In genomic region chr16:25135239-25135878, GRCh38 we compare ENCODE assay signal across 11 cellular contexts. TPM values are rescaled to one million over a fixed set of nuclear protein-coding genes. Genes with fewer than 3 reads are reported as not detected.
A peak's percentile ranks its signal among the peaks of the same experiment; 100 is the strongest.
DNase-seq lines count a peak whose midpoint lies in the region; ATAC-seq, FAIRE-seq and TF ChIP-seq lines count a peak whose summit lies in the region.
"Had no signal": no experiment of that assay in that cellular context is flagged by ENCODE, and none has a peak within 500 bp of the region (broad histone marks: within the 10 kb centered on the region; RNA-seq: fewer than 3 reads in every experiment).

No MANE protein-coding gene starts in this region.

- peaks cover 26% of the 10 kb centered on the region for H3K4me1 Mint-ChIP-seq in HFFc6 (ENCODE audit: low read depth)
- H3K4me1 Mint-ChIP-seq in endothelial cell (ENCODE audit: unreplicated experiment), result no peaks in the 10 kb centered on the region
- H3K4me1 Mint-ChIP-seq: activated naive CD8-positive, alpha-beta T cell treated with anti-CD3 and anti-CD28 coated beads, Interleukin-2, amount 10 ng/mL, durations not matched to agents 7 days and 5 days had no signal

- H3K9me3 Mint-ChIP-seq in HFFc6 (no peaks in the 10 kb centered on the region), endothelial cell (ENCODE audit: unreplicated experiment) (no peaks in the 10 kb centered on the region)
- H3K9me3 Mint-ChIP-seq: activated naive CD8-positive, alpha-beta T cell treated with anti-CD3 and anti-CD28 coated beads, Interleukin-2, amount 10 ng/mL, durations not matched to agents 7 days and 5 days had no signal

- H3K4me3 ChIP-seq in AG10803 (ENCODE audit: low read length) (no peak overlapping the region), fibroblast of villous mesenchyme (ENCODE audit: low read depth, low read length) (no peak overlapping the region)
- H3K4me3 ChIP-seq: tibial nerve had no signal

- no peak for ATAC-seq in GM19397 (IDR thresholded peaks at IDR 0.05; ENCODE audit: unreplicated experiment)

- DNase-seq in AG10803 (ENCODE audit: low read depth) (peak; percentile 43), HFFc6 (peak; percentile 83), RKO (ENCODE audit: low spot score) (peak; percentile 77), fibroblast of villous mesenchyme (ENCODE audit: low read depth) (peak; percentile 76), NCI-H128 (lab: John Stamatoyannopoulos, UW; ENCODE audit: unreplicated experiment) (no peak), endothelial cell (ENCODE audit: low spot score) (no peak), urothelium cell line (ENCODE audit: low spot score) (no peak)
- DNase-seq: activated CD4-positive, CD25-positive, alpha-beta regulatory T cell treated with anti-CD3 and anti-CD28 coated beads, Interleukin-2, amount 50 U/mL, for 72 hours; activated naive CD8-positive, alpha-beta T cell treated with anti-CD3 and anti-CD28 coated beads, Interleukin-2, amount 10 ng/mL, durations not matched to agents 7 days and 5 days had no signal

- peaks cover 20% of the 10 kb centered on the region for H3K36me3 Mint-ChIP-seq in HFFc6 (ENCODE audit: low read depth)
- H3K36me3 Mint-ChIP-seq in endothelial cell (ENCODE audit: low read depth, unreplicated experiment), result peaks cover 24% of the 10 kb centered on the region

- no peak overlapping the region for H3K4me3 Mint-ChIP-seq in HFFc6
- H3K4me3 Mint-ChIP-seq in endothelial cell (ENCODE audit: unreplicated experiment), result no peak overlapping the region
- H3K4me3 Mint-ChIP-seq: activated naive CD8-positive, alpha-beta T cell treated with anti-CD3 and anti-CD28 coated beads, Interleukin-2, amount 10 ng/mL, durations not matched to agents 7 days and 5 days had no signal

- no peak for FAIRE-seq in urothelium cell line (lab: Jason Lieb, UNC)

- TF ChIP-seq CTCF in AG10803 (conservative IDR thresholded peaks at IDR 0.05; ENCODE audit: low read length), result peak; percentile 41
- TF ChIP-seq CTCF in HFFc6 (IDR thresholded peaks at IDR 0.05), result peak; percentile 76
- TF ChIP-seq CTCF in fibroblast of villous mesenchyme (IDR thresholded peaks at IDR 0.05; ENCODE audit: insufficient read depth, low read depth, low read length), result peak; percentile 62
- TF ChIP-seq CTCF in endothelial cell (IDR thresholded peaks at IDR 0.05; ENCODE audit: unreplicated experiment), result no peak

- H3K27ac Mint-ChIP-seq in HFFc6 (0 out of 2 replicates have a peak overlapping the region, but pooled peaks have one; percentile 29), endothelial cell (ENCODE audit: unreplicated experiment) (no peak overlapping the region)
- H3K27ac Mint-ChIP-seq: activated naive CD8-positive, alpha-beta T cell treated with anti-CD3 and anti-CD28 coated beads, Interleukin-2, amount 10 ng/mL, durations not matched to agents 7 days and 5 days had no signal

- H3K27me3 Mint-ChIP-seq in HFFc6 (ENCODE audit: insufficient read depth) (no peaks in the 10 kb centered on the region), endothelial cell (ENCODE audit: unreplicated experiment) (peaks cover 4% of the 10 kb centered on the region)
- H3K27me3 Mint-ChIP-seq: activated naive CD8-positive, alpha-beta T cell treated with anti-CD3 and anti-CD28 coated beads, Interleukin-2, amount 10 ng/mL, durations not matched to agents 7 days and 5 days had no signal

RNA-seq across cellular contexts. Expression of gene LCMT1, which starts 23.8 kb away (rescaled TPM):
- total RNA-seq in HFFc6 (2021; fragmentation: NEBNext Ultra II Directional; extraction: Animal tissue kit (Norgen Biotek cat#: 25700)), result 10 to 100 TPM; 31.7 to 44.1 (median 41.5) TPM
- total RNA-seq in fibroblast of villous mesenchyme (25.4 and 30.2 TPM in 2 replicates), endothelial cell (ENCODE audit: unreplicated experiment) (59.3 TPM)

Comparison
In these comparisons a context has a peak if more than half of its experiments do, and no peak if none do; other contexts are left out.
1. DNase-seq: peak in AG10803 (single experiment), HFFc6 (single experiment), RKO (single experiment) and fibroblast of villous mesenchyme (single experiment); none in NCI-H128 (single experiment), endothelial cell (single experiment) and urothelium cell line (single experiment).